In the genomic region with DNA sequence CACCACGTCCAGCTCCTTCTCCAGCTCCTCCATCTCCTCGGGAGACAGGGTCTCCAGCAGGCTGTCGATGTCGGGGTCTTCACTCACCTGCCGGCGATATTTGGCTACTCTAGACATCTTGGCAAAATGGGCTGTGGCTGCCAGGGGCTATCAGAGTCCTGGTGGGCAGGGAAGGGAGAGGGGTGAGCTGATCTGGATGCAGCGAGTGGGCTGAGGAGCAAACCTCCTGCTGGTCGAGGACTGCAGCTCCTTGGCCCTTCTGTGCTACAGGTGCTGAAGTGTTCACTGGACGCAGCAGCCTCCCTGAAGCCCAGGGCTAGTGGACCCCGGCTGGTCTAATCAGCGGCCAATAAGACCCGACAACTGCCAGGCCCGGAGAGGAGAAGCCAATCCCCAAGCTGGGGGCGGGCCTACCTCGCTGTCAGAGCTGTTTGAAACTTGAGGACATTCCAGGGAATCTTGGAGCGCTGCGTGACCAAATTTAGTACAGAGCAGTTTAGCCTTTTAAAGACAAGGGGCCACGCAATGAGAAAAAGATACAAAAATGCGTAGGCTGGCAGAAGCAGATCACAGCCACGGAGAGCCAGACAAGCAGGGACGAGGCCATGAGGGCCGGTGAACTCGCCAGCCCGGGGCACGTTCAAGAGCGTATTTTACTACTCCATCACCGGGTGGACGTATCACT, we compare ENCODE assay signal across 1 cellular context.
TF ChIP-seq lines count a peak whose summit lies in the region.

TSS of gene LMOD1 (minus strand) at position 325 of the 685 bp plus-strand sequence. CDS start at position 117, 208 bp downstream.

TF ChIP-seq in HEK293, 187 proteins besides CTCF, POLR2A, EP300 and RAD21 (continued from another document):
- peak; percentile 97 for TF ChIP-seq SCRT2 (tag by site-specific recombination; IDR thresholded peaks at IDR 0.05)
- TF ChIP-seq SCRT1 (tag by site-specific recombination; IDR thresholded peaks at IDR 0.05; ENCODE audit: borderline replicate concordance): peak; percentile 85; the same call in 1 of the 2 replicates
- TF ChIP-seq KLF9 (tag by site-specific recombination; IDR thresholded peaks at IDR 0.05; ENCODE audit: low read depth): 0 out of 2 replicates have a peak, but pooled peaks have one; percentile 13
- peak; percentile 100 for TF ChIP-seq ZXDB (tag by site-specific recombination; IDR thresholded peaks at IDR 0.05)
- TF ChIP-seq, protein P1, sequence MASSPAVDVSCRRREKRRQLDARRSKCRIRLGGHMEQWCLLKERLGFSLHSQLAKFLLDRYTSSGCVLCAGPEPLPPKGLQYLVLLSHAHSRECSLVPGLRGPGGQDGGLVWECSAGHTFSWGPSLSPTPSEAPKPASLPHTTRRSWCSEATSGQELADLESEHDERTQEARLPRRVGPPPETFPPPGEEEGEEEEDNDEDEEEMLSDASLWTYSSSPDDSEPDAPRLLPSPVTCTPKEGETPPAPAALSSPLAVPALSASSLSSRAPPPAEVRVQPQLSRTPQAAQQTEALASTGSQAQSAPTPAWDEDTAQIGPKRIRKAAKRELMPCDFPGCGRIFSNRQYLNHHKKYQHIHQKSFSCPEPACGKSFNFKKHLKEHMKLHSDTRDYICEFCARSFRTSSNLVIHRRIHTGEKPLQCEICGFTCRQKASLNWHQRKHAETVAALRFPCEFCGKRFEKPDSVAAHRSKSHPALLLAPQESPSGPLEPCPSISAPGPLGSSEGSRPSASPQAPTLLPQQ (tag by site-specific recombination; IDR thresholded peaks at IDR 0.05): peak; percentile 96
- TF ChIP-seq ZBTB17 (tag by site-specific recombination; IDR thresholded peaks at IDR 0.05): 0 out of 2 replicates have a peak, but pooled peaks have one; percentile 10
- TF ChIP-seq KLF10 (tag by site-specific recombination; IDR thresholded peaks at IDR 0.05): no peak
- 0 out of 2 replicates have a peak, but pooled peaks have one; percentile 27 for TF ChIP-seq ZBTB20 (tag by site-specific recombination; IDR thresholded peaks at IDR 0.05)
